ENCODE assay signal across 30 cellular contexts in the genomic region with DNA sequence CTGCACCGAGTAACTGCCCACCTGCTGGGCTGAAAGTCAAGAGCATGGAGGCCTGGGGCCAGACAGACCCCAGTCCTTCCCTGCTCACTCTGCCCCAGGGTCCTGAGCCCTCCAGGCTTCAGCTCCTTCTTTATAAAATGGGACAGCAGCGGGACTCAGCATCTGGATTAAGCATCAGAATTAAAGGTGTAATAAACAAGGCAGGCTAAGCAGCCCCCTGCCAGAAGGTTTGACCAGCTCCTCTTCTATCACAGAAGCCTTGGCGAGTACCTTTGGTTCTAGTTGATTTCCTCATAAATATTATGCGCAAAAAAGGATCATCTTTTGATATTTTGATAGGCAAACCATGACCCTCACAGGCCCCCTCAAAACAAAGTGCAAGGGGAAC. TPM values are rescaled to one million over a fixed set of nuclear protein-coding genes. Genes with fewer than 3 reads are reported as not detected.
"Had no signal": no experiment of that assay in that cellular context is flagged by ENCODE, and none has a peak within 500 bp of the region (broad histone marks: within the 10 kb centered on the region; RNA-seq: fewer than 3 reads in every experiment).

No MANE protein-coding gene starts in this region.

- H3K4me2 ChIP-seq: smooth muscle cell had no signal

- H3K9me3 Mint-ChIP-seq: naive thymus-derived CD8-positive, alpha-beta T cell; nephron; neural crest cell; stimulated activated memory B cell treated with anti-CD40 and anti-IgM and Interleukin-4, amounts not matched to agents 10 μg/mL and 1 μg/mL and 100 μg/mL, for 72 hours; stimulated activated naive CD8-positive, alpha-beta T cell treated with anti-CD3 and anti-CD28 coated beads, Interleukin-15, amount 100 ng/mL, for 72 hours had no signal

- H3K36me3 Mint-ChIP-seq: naive thymus-derived CD8-positive, alpha-beta T cell; stimulated activated memory B cell treated with anti-CD40 and anti-IgM and Interleukin-4, amounts not matched to agents 10 μg/mL and 1 μg/mL and 100 μg/mL, for 72 hours had no signal

- DNase-seq: hippocampal formation; kidney glomerular epithelial cell; left cardiac atrium; mammary epithelial cell; mesenchymal stem cell; naive thymus-derived CD8-positive, alpha-beta T cell; occipital lobe; ovary; right lobe of liver; stimulated activated CD4-positive, alpha-beta T cell treated with anti-CD3 and anti-CD28 coated beads, Interleukin-1b, Interleukin-23, amount 100 ng/mL, for 48 hours; stimulated activated CD4-positive, alpha-beta T cell treated with anti-CD3 and anti-CD28 coated beads, Interleukin-2, amount 100 ng/mL, for 48 hours; stimulated activated CD4-positive, alpha-beta T cell treated with anti-CD3 and anti-CD28 coated beads, Interleukin-4, amount 100 ng/mL, for 4 hours; stimulated activated CD8-positive, alpha-beta memory T cell treated with anti-CD3 and anti-CD28 coated beads, Interleukin-4, amount 100 ng/mL, for 48 hours; stimulated activated naive CD4-positive, alpha-beta T cell treated with Interleukin-2 at 50 U/mL for 16 hours; stimulated activated naive CD8-positive, alpha-beta T cell treated with anti-CD3 and anti-CD28 coated beads, Interleukin-15, amount 100 ng/mL, for 72 hours; substantia nigra; transverse colon; upper lobe of left lung had no signal

- H3K4me1 ChIP-seq: right lobe of liver, upper lobe of left lung, vagina had no signal

- H3K4me3 ChIP-seq: lower lobe of right lung, ovary, right atrium auricular region, right lobe of liver, smooth muscle cell, transverse colon, upper lobe of left lung, vagina had no signal

- H3K9me3 ChIP-seq: lower lobe of right lung, neutrophil, ovary, right atrium auricular region, right lobe of liver, transverse colon, upper lobe of left lung, vagina had no signal

- H3K4me1 Mint-ChIP-seq: neural crest cell had no signal

- H3K36me3 ChIP-seq: lower lobe of right lung, neutrophil, ovary, right atrium auricular region, right lobe of liver, transverse colon, upper lobe of left lung, vagina had no signal

- H3K27me3 ChIP-seq: ovary, right lobe of liver, vagina had no signal

- H3K27ac ChIP-seq: lower lobe of right lung, neutrophil, ovary, right atrium auricular region, right lobe of liver, transverse colon, upper lobe of left lung, vagina had no signal

- H3K27ac Mint-ChIP-seq: naive thymus-derived CD8-positive, alpha-beta T cell; nephron; progenitor cell of endocrine pancreas; stimulated activated memory B cell treated with anti-CD40 and anti-IgM and Interleukin-4, amounts not matched to agents 10 μg/mL and 1 μg/mL and 100 μg/mL, for 72 hours; stimulated activated naive CD8-positive, alpha-beta T cell treated with anti-CD3 and anti-CD28 coated beads, Interleukin-15, amount 100 ng/mL, for 72 hours had no signal

- H3K4me3 Mint-ChIP-seq: naive thymus-derived CD8-positive, alpha-beta T cell; nephron; neural crest cell; stimulated activated memory B cell treated with anti-CD40 and anti-IgM and Interleukin-4, amounts not matched to agents 10 μg/mL and 1 μg/mL and 100 μg/mL, for 72 hours; stimulated activated naive CD8-positive, alpha-beta T cell treated with anti-CD3 and anti-CD28 coated beads, Interleukin-15, amount 100 ng/mL, for 72 hours had no signal

RNA-seq across cellular contexts. Expression of a gene that starts 5.3 kb away (rescaled TPM):
- total RNA-seq: mammary epithelial cell, neural crest cell, occipital lobe, ovary, pulmonary artery endothelial cell, renal cortical epithelial cell, smooth muscle cell, vagina had no signal
- polyA plus RNA-seq: keratinocyte, mammary epithelial cell, smooth muscle cell had no signal
